ENCODE assay signal across 9 cellular contexts in genomic region chr12:55746147-55746912, GRCh38. TPM values are rescaled to one million over a fixed set of nuclear protein-coding genes. Genes with fewer than 3 reads are reported as not detected.
DNase-seq lines count a peak whose midpoint lies in the region; TF ChIP-seq lines count a peak whose summit lies in the region.
"Had no signal": no experiment of that assay in that cellular context is flagged by ENCODE, and none has a peak within 500 bp of the region (broad histone marks: within the 10 kb centered on the region; RNA-seq: fewer than 3 reads in every experiment).

No MANE protein-coding gene starts in this region.

- H3K27ac ChIP-seq in 22Rv1: peak overlapping the region; percentile 30
- peak overlapping the region; percentile 94 for H3K27ac ChIP-seq in HUES48 (ENCODE audit: low read depth, low read length)
- H3K27ac ChIP-seq in hepatocyte: peak overlapping the region; percentile 66

- H3K4me3 ChIP-seq in HUES48 (ENCODE audit: low read depth, low read length) (peak overlapping the region; percentile 87), hepatocyte (no peak overlapping the region)

- no peak for TF ChIP-seq CTCF in 22Rv1 (IDR thresholded peaks at IDR 0.05)
- TF ChIP-seq CTCF in hepatocyte (IDR thresholded peaks at IDR 0.05; ENCODE audit: poor library complexity): no peak
- TF ChIP-seq CTCF in GM13976 (IDR thresholded peaks at IDR 0.05; ENCODE audit: borderline replicate concordance, control extremely low read depth, extremely low read depth, insufficient read depth, missing control alignments): no peak

- no peaks in the 10 kb centered on the region for H3K9me3 ChIP-seq in HUES48 (ENCODE audit: control insufficient read depth, insufficient read depth, low read length)
- H3K9me3 ChIP-seq in hepatocyte (ENCODE audit: low read depth): no peaks in the 10 kb centered on the region

- H3K36me3 ChIP-seq in HUES48 (ENCODE audit: control insufficient read depth, insufficient read depth, low read length) (peaks cover 44% of the 10 kb centered on the region), hepatocyte (replicated peaks; ENCODE audit: insufficient read depth, low read depth) (no peaks in the 10 kb centered on the region)

- H2AFZ ChIP-seq in hepatocyte: no peak overlapping the region

- DNase-seq in hepatocyte (ENCODE audit: low spot score) (no peak), pons (ENCODE audit: low spot score) (no peak), GM13976 (ENCODE audit: low spot score) (no peak)
- no peak for DNase-seq in activated CD4-positive, CD25-positive, alpha-beta regulatory T cell (lab: John Stamatoyannopoulos, UW)
- DNase-seq: activated CD4-positive, alpha-beta T cell treated with anti-CD3 and anti-CD28 coated beads, Interleukin-2, amount 50 U/mL, for 4 hours; NCI-H446 treated with DMSO at 0.1 percent for 48 hours; stimulated activated CD8-positive, alpha-beta memory T cell treated with anti-CD3 and anti-CD28 coated beads, Interleukin-4, amount 100 ng/mL, for 48 hours had no signal

- 31% methylated on average over 4 of the region's 4 CpGs for WGBS in hepatocyte (ENCODE audit: low lambda C conversion rate, missing lambda C conversion rate)

- H3K4me2 ChIP-seq in hepatocyte: peak overlapping the region; percentile 97

- H4K20me1 ChIP-seq in hepatocyte (ENCODE audit: insufficient read depth, poor library complexity, severe bottlenecking): no peaks in the 10 kb centered on the region

- peaks cover 51% of the 10 kb centered on the region for H3K4me1 ChIP-seq in HUES48 (ENCODE audit: control insufficient read depth, insufficient read depth, low read length)
- H3K4me1 ChIP-seq in hepatocyte (ENCODE audit: insufficient read depth): peaks cover 21% of the 10 kb centered on the region

- H3K9me2 ChIP-seq in hepatocyte (replicated peaks; ENCODE audit: insufficient read depth): no peaks in the 10 kb centered on the region

- peaks cover 20% of the 10 kb centered on the region for H3K79me2 ChIP-seq in hepatocyte

- in situ Hi-C loops in GM13976 (cut with MboI; ENCODE audit: low sequenced_read_pairs, unreplicated experiment): no loop called here

- H3K27me3 ChIP-seq in HUES48 (ENCODE audit: control insufficient read depth, insufficient read depth, low read length) (no peaks in the 10 kb centered on the region), hepatocyte (no peaks in the 10 kb centered on the region)

- H3K9ac ChIP-seq in HUES48 (ENCODE audit: low read depth, low read length): peak overlapping the region; percentile 53

RNA-seq across cellular contexts. Expression of gene GDF11, which starts 3.4 kb away (rescaled TPM):
- total RNA-seq in hepatocyte: 7.9 and 10.8 TPM in 2 replicates
- polyA plus RNA-seq in hepatocyte: 3.7 and 4.1 TPM in 2 replicates

RNA-seq across cellular contexts. Expression of gene CD63, which starts 17.5 kb away (rescaled TPM):
- total RNA-seq in hepatocyte: 1,401 and 1,504 TPM in 2 replicates
- 2,624 and 2,749 TPM in 2 replicates for polyA plus RNA-seq in hepatocyte

RNA-seq across cellular contexts. Expression of gene RDH5, which starts 26.1 kb away (rescaled TPM):
- 36.2 and 48.7 TPM in 2 replicates for total RNA-seq in hepatocyte
- polyA plus RNA-seq in hepatocyte: 38.0 and 43.7 TPM in 2 replicates

RNA-seq across cellular contexts. Expression of gene BLOC1S1, which starts 30.5 kb away (rescaled TPM):
- total RNA-seq in hepatocyte: 159 and 177 TPM in 2 replicates
- 227 and 236 TPM in 2 replicates for polyA plus RNA-seq in hepatocyte

RNA-seq across cellular contexts. Expression of gene ITGA7, which starts 38.6 kb away (rescaled TPM):
- 13.0 and 15.2 TPM in 2 replicates for total RNA-seq in hepatocyte
- polyA plus RNA-seq in hepatocyte: 18.9 and 22.8 TPM in 2 replicates

Comparison
In these comparisons a context has a peak if more than half of its experiments do, and no peak if none do; other contexts are left out.
1. H3K27ac ChIP-seq: peak in every context shown above with its lines; median percentile 94 in HUES48; 66 in hepatocyte; 30 in 22Rv1.